Comparison of ENCODE assay signal across 14 cellular contexts in the genomic region with DNA sequence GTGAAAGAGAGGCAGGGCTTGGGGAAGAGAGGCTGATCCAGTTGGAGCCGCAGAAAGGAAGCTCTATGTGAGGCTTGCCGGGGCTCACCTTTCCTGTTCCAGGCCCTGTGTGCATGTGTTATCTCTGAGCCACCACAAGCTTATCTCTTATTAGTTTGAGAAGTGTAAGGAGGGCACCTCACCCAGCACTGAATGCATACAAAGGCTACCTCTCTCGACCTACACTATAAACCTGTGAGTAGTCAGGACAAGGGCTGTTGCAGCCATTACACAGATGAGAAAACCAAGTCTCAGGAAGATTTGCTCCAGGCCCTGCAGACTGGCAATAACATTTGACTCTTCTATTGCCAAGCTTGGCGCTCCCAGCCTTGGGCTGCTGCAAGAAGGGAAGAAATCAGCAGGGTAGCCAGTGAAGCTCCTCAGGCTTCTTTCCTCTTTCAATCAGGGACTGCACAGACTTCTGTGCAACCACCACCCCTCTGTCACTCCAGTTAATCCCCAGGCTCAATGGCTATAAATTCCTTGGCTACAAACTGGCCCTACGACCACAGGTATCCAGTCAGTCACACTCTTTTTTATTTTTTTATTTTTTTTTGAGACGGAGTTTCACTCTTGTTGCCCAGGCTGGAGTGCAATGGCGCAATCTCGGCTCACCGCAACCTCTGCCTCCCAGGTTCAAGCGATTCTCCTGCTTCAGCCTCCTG.
DNase-seq lines count a peak whose midpoint lies in the region; ATAC-seq and TF ChIP-seq lines count a peak whose summit lies in the region.
"Had no signal": no experiment of that assay in that cellular context is flagged by ENCODE, and none has a peak within 500 bp of the region (broad histone marks: within the 10 kb centered on the region; RNA-seq: fewer than 3 reads in every experiment).

No MANE protein-coding gene starts in this region.

- H4K91ac ChIP-seq in mesenchymal stem cell (ENCODE audit: low read length): no peak overlapping the region

- H2BK5ac ChIP-seq in mesenchymal stem cell (ENCODE audit: low read depth, low read length, poor library complexity, severe bottlenecking): no peak overlapping the region

- intact Hi-C loops in adrenal gland (cut with DNase I): no loop called here

- peak; percentile 52 for DNase-seq in Jurkat, Clone E6-1 (ENCODE audit: low read depth, low spot score)
- DNase-seq in adrenal gland (no peak), mesenchymal stem cell (no peak), NCI-H1105 (lab: John Stamatoyannopoulos, UW) (no peak), NK-92 (lab: John Stamatoyannopoulos, UW; ENCODE audit: unreplicated experiment) (no peak)
- DNase-seq: activated CD4-positive, alpha-beta T cell treated with anti-CD3 and anti-CD28 coated beads for 48 hours; activated effector memory CD4-positive, alpha-beta T cell treated with Interleukin-2 at 50 U/mL for 16 hours; CD4-positive, CD25-positive, alpha-beta regulatory T cell; hippocampal formation; NCI-H2107; T-helper 1 cell had no signal

- ATAC-seq in HG02870 (IDR thresholded peaks at IDR 0.05; ENCODE audit: unreplicated experiment) (no peak), HG03378 (IDR thresholded peaks at IDR 0.05; ENCODE audit: unreplicated experiment) (no peak)

- peak overlapping the region; percentile 29 for H3K9ac ChIP-seq in mesenchymal stem cell (ENCODE audit: low read length)

- TF ChIP-seq POLR2A in adrenal gland (IDR thresholded peaks at IDR 0.05): no peak

- no peak overlapping the region for H3K14ac ChIP-seq in mesenchymal stem cell (ENCODE audit: low read length in 2 of 2)

- no peak overlapping the region for H3K23ac ChIP-seq in mesenchymal stem cell (ENCODE audit: low read length in 2 of 2)

- peak overlapping the region in 1 of 2 experiments; percentile 57 for H3K4ac ChIP-seq in mesenchymal stem cell (ENCODE audit: low read depth in 1 of 2, low read length in 2 of 2)

- peak overlapping the region in 1 of 2 experiments; percentile 16 for H3K18ac ChIP-seq in mesenchymal stem cell (ENCODE audit: low read depth in 1 of 2, low read length in 2 of 2)

- H3K9me3 ChIP-seq in adrenal gland (replicated peaks in 1 of 3) (no peaks in the 10 kb centered on the region), mesenchymal stem cell (ENCODE audit: control insufficient read depth, low read length) (no peaks in the 10 kb centered on the region)

- H4K8ac ChIP-seq in mesenchymal stem cell (ENCODE audit: low read length): no peak overlapping the region

- TF ChIP-seq CTCF in adrenal gland (IDR thresholded peaks at IDR 0.05): no peak

- 80 to 89% (median 84%) methylated on average over 10 of the region's 10 CpGs for WGBS in adrenal gland, 4 donors
- 92% methylated on average over 9 of the region's 10 CpGs for WGBS in mesenchymal stem cell

- H3K36me3 ChIP-seq in adrenal gland (replicated peaks in 1 of 2): no peaks in the 10 kb centered on the region
- H3K36me3 ChIP-seq in mesenchymal stem cell (ENCODE audit: control insufficient read depth in 1 of 2, insufficient read depth in 2 of 2, low read depth in 1 of 2, low read length in 2 of 2): no peaks in the 10 kb centered on the region

- H3K4me1 ChIP-seq in adrenal gland (replicated peaks in 1 of 2) (peaks cover 28 to 55% of the 10 kb centered on the region in 2 donors), mesenchymal stem cell (ENCODE audit: control insufficient read depth, insufficient read depth, low read depth, low read length) (peaks cover 16% of the 10 kb centered on the region)

- no peak overlapping the region for H2AFZ ChIP-seq in mesenchymal stem cell (ENCODE audit: low read depth, low read length)

- H2BK120ac ChIP-seq in mesenchymal stem cell (ENCODE audit: low read depth, low read length): no peak overlapping the region

- no peak overlapping the region for H2AK5ac ChIP-seq in mesenchymal stem cell (ENCODE audit: low read length, severe bottlenecking)

- H3K4me3 ChIP-seq in Jurkat, Clone E6-1 (ENCODE audit: low read length): no peak overlapping the region
- H3K4me3 ChIP-seq in adrenal gland (no peak overlapping the region), mesenchymal stem cell (ENCODE audit: insufficient read depth in 1 of 2, low read depth in 1 of 2, low read length in 2 of 2) (no peak overlapping the region)

- peaks cover 7% of the 10 kb centered on the region for H3K79me1 ChIP-seq in mesenchymal stem cell (replicated peaks; ENCODE audit: low read length, poor library complexity, severe bottlenecking)

- peak overlapping the region in 1 of 2 experiments; percentile 74 for H2BK12ac ChIP-seq in mesenchymal stem cell (ENCODE audit: low read length in 2 of 2)

- H3K27me3 ChIP-seq in adrenal gland (no peaks in the 10 kb centered on the region), mesenchymal stem cell (ENCODE audit: control insufficient read depth in 1 of 2, insufficient read depth in 1 of 2, low read length in 2 of 2) (no peaks in the 10 kb centered on the region)

- H3K4me2 ChIP-seq in mesenchymal stem cell (ENCODE audit: low read length, poor library complexity, severe bottlenecking): no peak overlapping the region

- H3K27ac ChIP-seq in adrenal gland: peak overlapping the region in 3 of 5 donors; percentile 51 to 64 (median 63)
- no peak overlapping the region for H3K27ac ChIP-seq in mesenchymal stem cell (ENCODE audit: low read length, poor library complexity, severe bottlenecking)
- peak overlapping the region; percentile 84 for H3K27ac ChIP-seq in temporal lobe (ENCODE audit: low read depth, low read length)

- no peak overlapping the region for H2BK15ac ChIP-seq in mesenchymal stem cell (ENCODE audit: low read depth, poor library complexity, severe bottlenecking)
